29 cellular contexts compared by ENCODE assay signal in genomic region chr16:13342675-13343074, GRCh38.
"Had no signal": no experiment of that assay in that cellular context is flagged by ENCODE, and none has a peak within 500 bp of the region (broad histone marks: within the 10 kb centered on the region; RNA-seq: fewer than 3 reads in every experiment).

No MANE protein-coding gene starts in this region.

- DNase-seq: colonic mucosa; cortex of kidney; dermis blood vessel endothelial cell; dorsolateral prefrontal cortex; effector CD4-positive, alpha-beta T cell; effector CD8-positive, alpha-beta T cell; effector memory CD4-positive, alpha-beta T cell; effector memory CD8-positive, alpha-beta T cell; endodermal cell; erythroblast; esophagus squamous epithelium; foreskin fibroblast; foreskin keratinocyte; foreskin melanocyte; gastrocnemius medialis; glutamatergic neuron; head of caudate nucleus; heart left ventricle; heart right ventricle had no signal

- H3K9me3 ChIP-seq: colonic mucosa, esophagus muscularis mucosa, esophagus squamous epithelium, gastrocnemius medialis, gastroesophageal sphincter, heart left ventricle, heart right ventricle had no signal

- ATAC-seq: effector memory CD8-positive, alpha-beta T cell; esophagus mucosa; foreskin keratinocyte; gastrocnemius medialis; gastroesophageal sphincter; heart left ventricle; heart right ventricle had no signal

- H3K4me3 Mint-ChIP-seq: dendritic cell treated with granulocyte-macrophage colony-stimulating factor and Interleukin-4, amounts not matched to agents 40 ng/mL and 50 ng/mL, for 4 days; effector memory CD8-positive, alpha-beta T cell; endodermal cell had no signal

- H3K27me3 Mint-ChIP-seq: dendritic cell treated with granulocyte-macrophage colony-stimulating factor and Interleukin-4, amounts not matched to agents 40 ng/mL and 50 ng/mL, for 4 days; effector memory CD8-positive, alpha-beta T cell had no signal

- H3K4me3 ChIP-seq: colonic mucosa, coronary artery, dorsolateral prefrontal cortex, esophagus muscularis mucosa, esophagus squamous epithelium, gastrocnemius medialis, gastroesophageal sphincter, heart left ventricle, heart right ventricle had no signal

- H3K27ac ChIP-seq: colonic mucosa, coronary artery, dorsolateral prefrontal cortex, epithelial cell of prostate, esophagus muscularis mucosa, esophagus squamous epithelium, foreskin keratinocyte, gastrocnemius medialis, gastroesophageal sphincter, heart left ventricle, heart right ventricle had no signal

- H3K36me3 ChIP-seq: colonic mucosa, esophagus muscularis mucosa, esophagus squamous epithelium, gastrocnemius medialis, gastroesophageal sphincter, heart left ventricle, heart right ventricle had no signal

- H3K9me3 Mint-ChIP-seq: dendritic cell treated with granulocyte-macrophage colony-stimulating factor and Interleukin-4, amounts not matched to agents 40 ng/mL and 50 ng/mL, for 4 days had no signal

- H3K27ac Mint-ChIP-seq: dendritic cell treated with granulocyte-macrophage colony-stimulating factor and Interleukin-4, amounts not matched to agents 40 ng/mL and 50 ng/mL, for 4 days; effector memory CD8-positive, alpha-beta T cell; endodermal cell had no signal

- H3K4me1 ChIP-seq: colonic mucosa, esophagus muscularis mucosa, esophagus squamous epithelium, foreskin keratinocyte, gastrocnemius medialis, gastroesophageal sphincter, heart left ventricle, heart right ventricle had no signal

- H3K27me3 ChIP-seq: colonic mucosa, esophagus muscularis mucosa, esophagus squamous epithelium, foreskin keratinocyte, gastrocnemius medialis, gastroesophageal sphincter had no signal

- FAIRE-seq: colon, endometrium, endothelial cell of umbilical vein, frontal cortex had no signal
